Comparison of ENCODE assay signal across 8 cellular contexts in the genomic region with DNA sequence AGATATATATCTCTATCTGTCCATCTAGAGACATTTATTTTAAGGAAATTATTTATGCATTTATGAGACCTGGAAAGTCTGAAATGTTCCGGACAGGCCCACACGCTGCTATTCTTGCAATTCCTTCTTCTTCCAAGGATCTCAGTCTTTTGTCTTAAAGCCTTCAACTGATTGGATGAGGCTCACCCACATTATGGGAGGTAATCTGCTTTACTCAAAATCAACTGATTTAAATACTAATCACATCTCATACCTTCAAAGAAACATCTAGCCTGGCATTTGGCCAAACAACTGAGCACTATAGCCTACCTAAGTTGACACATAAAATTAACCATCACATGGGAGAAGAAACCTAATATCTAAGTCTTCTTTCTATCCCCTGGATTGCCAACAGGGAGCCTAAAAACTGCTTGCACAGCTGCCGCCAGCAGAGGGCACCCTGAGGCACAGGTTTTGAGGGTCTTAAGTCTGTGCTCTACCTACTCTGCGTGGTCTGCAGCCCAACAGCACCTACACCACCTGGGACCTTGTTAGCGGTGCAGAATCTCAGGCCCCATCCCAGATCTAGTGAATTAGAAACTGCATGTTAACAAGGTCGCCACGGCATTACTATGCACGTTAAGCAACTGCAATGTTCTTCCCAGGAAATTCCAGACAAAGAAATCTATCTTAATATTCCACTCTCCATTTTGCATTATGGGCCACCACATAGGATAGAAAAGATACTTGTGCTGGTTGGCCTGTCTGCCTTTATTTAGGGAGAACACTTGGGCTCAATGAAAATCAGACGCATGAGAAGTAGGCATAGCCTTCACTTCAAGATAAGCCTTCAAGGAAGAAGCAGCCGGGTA.
DNase-seq lines count a peak whose midpoint lies in the region; ATAC-seq and TF ChIP-seq lines count a peak whose summit lies in the region.

No MANE protein-coding gene starts in this region.

- H3K9ac ChIP-seq in Loucy (ENCODE audit: low read depth, low read length, poor library complexity, severe bottlenecking) = no peak overlapping the region

- no peaks in the 10 kb centered on the region for H3K27me3 Mint-ChIP-seq in WTC11 (ENCODE audit: low read depth)

- H3K9me3 ChIP-seq in cardiac muscle cell (ENCODE audit: low read depth) (no peaks in the 10 kb centered on the region), Loucy (ENCODE audit: insufficient read depth, low read depth, low read length) (no peaks in the 10 kb centered on the region), gastrocnemius medialis (no peaks in the 10 kb centered on the region)

- DNase-seq in cardiac muscle cell (ENCODE audit: low read depth in 1 of 2, low spot score in 1 of 2) (peak; percentile 67 to 73), left cardiac atrium (no peak), WTC11 (ENCODE audit: low spot score) (peak; percentile 80), kidney glomerular epithelial cell (lab: John Stamatoyannopoulos, UW) (peak; percentile 7), LoVo (ENCODE audit: low spot score) (no peak), gastrocnemius medialis (no peak), SKM-1 (lab: John Stamatoyannopoulos, UW; ENCODE audit: unreplicated experiment) (no peak)

- CTCF ChIA-PET in WTC11 (lab: Charles Lee) = interaction anchor here (0.6 to 1.3 kb wide), 3 partner anchors 144 to 505 kb away, joined by 3 to 5 read pairs (median 3); no protein-coding TSS in a partner anchor

- H4K20me1 ChIP-seq in Loucy (ENCODE audit: insufficient read depth, low read length, poor library complexity, severe bottlenecking) = no peaks in the 10 kb centered on the region

- POLR2A ChIA-PET in WTC11 (lab: Charles Lee) = interaction anchor here (0.6 kb wide), 1 partner anchor 925 kb away, joined by 4 read pairs; no protein-coding TSS in a partner anchor

- no peak overlapping the region for H3K4me3 Mint-ChIP-seq in WTC11

- no peak overlapping the region for H3K4me3 ChIP-seq in cardiac muscle cell
- H3K4me3 ChIP-seq in Loucy (ENCODE audit: low read length, poor library complexity, severe bottlenecking) = no peak overlapping the region
- H3K4me3 ChIP-seq in gastrocnemius medialis = no peak overlapping the region

- TF ChIP-seq POLR2A in gastrocnemius medialis (IDR thresholded peaks at IDR 0.05) = no peak

- H3K27me3 ChIP-seq in cardiac muscle cell = no peaks in the 10 kb centered on the region
- H3K27me3 ChIP-seq in Loucy (ENCODE audit: insufficient read depth, low read length, poor library complexity, severe bottlenecking) = no peaks in the 10 kb centered on the region
- H3K27me3 ChIP-seq in gastrocnemius medialis = no peaks in the 10 kb centered on the region

- H3K4me1 ChIP-seq in cardiac muscle cell (ENCODE audit: low read depth) (no peaks in the 10 kb centered on the region), Loucy (ENCODE audit: insufficient read depth, low read length, poor library complexity, severe bottlenecking) (no peaks in the 10 kb centered on the region), gastrocnemius medialis (no peaks in the 10 kb centered on the region)

- intact Hi-C loops in left cardiac atrium (cut with DNase I) = no loop called here
- intact Hi-C loops in gastrocnemius medialis (cut with DNase I; ENCODE audit: low total_unique reads) = no loop called here

- no peaks in the 10 kb centered on the region for H3K4me1 Mint-ChIP-seq in WTC11

- H3K79me2 ChIP-seq in Loucy (ENCODE audit: insufficient read depth, low read length) = no peaks in the 10 kb centered on the region

- no peaks in the 10 kb centered on the region for H3F3A ChIP-seq in Loucy (ENCODE audit: low read depth)

- TF ChIP-seq CTCF in cardiac muscle cell (IDR thresholded peaks at IDR 0.05; ENCODE audit: low read depth, low read length) = peak; percentile 95
- TF ChIP-seq CTCF in Loucy (conservative IDR thresholded peaks at IDR 0.05; ENCODE audit: low read length) = peak; percentile 83
- TF ChIP-seq CTCF in WTC11 (IDR thresholded peaks at IDR 0.05) = peak; percentile 62
- no peak for TF ChIP-seq CTCF in gastrocnemius medialis (IDR thresholded peaks at IDR 0.05 in 4 of 5, conservative IDR thresholded peaks at IDR 0.05 in 1 of 5)

- H3K36me3 ChIP-seq in cardiac muscle cell = no peaks in the 10 kb centered on the region
- no peaks in the 10 kb centered on the region for H3K36me3 ChIP-seq in Loucy (ENCODE audit: insufficient read depth, low read length)
- H3K36me3 ChIP-seq in gastrocnemius medialis = no peaks in the 10 kb centered on the region

- in situ Hi-C loops in gastrocnemius medialis (cut with MboI; ENCODE audit: low sequenced_read_pairs in 4 of 4) = no loop called here

- no peak overlapping the region for H3K27ac Mint-ChIP-seq in WTC11

- H3K9me3 Mint-ChIP-seq in WTC11 = peaks cover 11% of the 10 kb centered on the region; the same call in 1 of the 2 replicates

- H3K36me3 Mint-ChIP-seq in WTC11 = no peaks in the 10 kb centered on the region

- ATAC-seq in left cardiac atrium (no peak), WTC11 (peak; percentile 97), gastrocnemius medialis (no peak)

- H3K4me2 ChIP-seq in Loucy (ENCODE audit: low read depth, low read length, poor library complexity, severe bottlenecking) = no peak overlapping the region

- H3K27ac ChIP-seq in cardiac muscle cell (no peak overlapping the region), gastrocnemius medialis (no peak overlapping the region)

- no peak overlapping the region for H2AFZ ChIP-seq in Loucy (ENCODE audit: low read length)

- H3K9me2 ChIP-seq in Loucy (replicated peaks; ENCODE audit: low read depth, low read length) = no peaks in the 10 kb centered on the region

TF ChIP-seq in WTC11, 78 proteins besides CTCF, POLR2A, EP300 and RAD21:
- TF ChIP-seq KAT7 (CRISPR knock-in tag; IDR thresholded peaks at IDR 0.05; ENCODE audit: borderline replicate concordance) = no peak
- TF ChIP-seq ZNF532 (CRISPR knock-in tag; IDR thresholded peaks at IDR 0.05; ENCODE audit: borderline replicate concordance) = no peak
- no peak for TF ChIP-seq SMAD3 (CRISPR knock-in tag; IDR thresholded peaks at IDR 0.05; ENCODE audit: borderline replicate concordance)
- TF ChIP-seq NR2C2 (CRISPR knock-in tag; IDR thresholded peaks at IDR 0.05) = no peak

Comparison
In these comparisons a context has a peak if more than half of its experiments do, and no peak if none do; other contexts are left out.
1. DNase-seq: peak in cardiac muscle cell (2 of 2), WTC11 (single experiment) and kidney glomerular epithelial cell (single experiment); none in left cardiac atrium (single experiment), LoVo (single experiment), gastrocnemius medialis (0 of 2) and SKM-1 (single experiment).
2. CTCF ChIP-seq: peak in cardiac muscle cell (single experiment), Loucy (single experiment) and WTC11 (single experiment); none in gastrocnemius medialis (0 of 5).